In genomic region chr4:88146891-88147290, GRCh38 we compare ENCODE assay signal across 1 cellular context.
TF ChIP-seq lines count a peak whose summit lies in the region.

No MANE protein-coding gene starts in this region.

TF ChIP-seq in IMR-90, 13 proteins besides CTCF, POLR2A, EP300 and RAD21 (continued from another document):
- no peak for TF ChIP-seq ELK1 (IDR thresholded peaks at IDR 0.05; ENCODE audit: borderline replicate concordance, low read depth, low read length)
- TF ChIP-seq SMC3 (IDR thresholded peaks at IDR 0.05; ENCODE audit: low read depth, low read length), result no peak
- TF ChIP-seq USF2 (IDR thresholded peaks at IDR 0.05; ENCODE audit: low read depth, low read length), result no peak
- no peak for TF ChIP-seq NFE2L2 (IDR thresholded peaks at IDR 0.05; ENCODE audit: low read depth, low read length)
- TF ChIP-seq RCOR1 (IDR thresholded peaks at IDR 0.05; ENCODE audit: insufficient replicate concordance, low read length), result no peak
- TF ChIP-seq RFX5 (IDR thresholded peaks at IDR 0.05; ENCODE audit: low read depth, low read length), result no peak
TF ChIP-seq in IMR-90: peak in this region for 0.
